In the genomic region with DNA sequence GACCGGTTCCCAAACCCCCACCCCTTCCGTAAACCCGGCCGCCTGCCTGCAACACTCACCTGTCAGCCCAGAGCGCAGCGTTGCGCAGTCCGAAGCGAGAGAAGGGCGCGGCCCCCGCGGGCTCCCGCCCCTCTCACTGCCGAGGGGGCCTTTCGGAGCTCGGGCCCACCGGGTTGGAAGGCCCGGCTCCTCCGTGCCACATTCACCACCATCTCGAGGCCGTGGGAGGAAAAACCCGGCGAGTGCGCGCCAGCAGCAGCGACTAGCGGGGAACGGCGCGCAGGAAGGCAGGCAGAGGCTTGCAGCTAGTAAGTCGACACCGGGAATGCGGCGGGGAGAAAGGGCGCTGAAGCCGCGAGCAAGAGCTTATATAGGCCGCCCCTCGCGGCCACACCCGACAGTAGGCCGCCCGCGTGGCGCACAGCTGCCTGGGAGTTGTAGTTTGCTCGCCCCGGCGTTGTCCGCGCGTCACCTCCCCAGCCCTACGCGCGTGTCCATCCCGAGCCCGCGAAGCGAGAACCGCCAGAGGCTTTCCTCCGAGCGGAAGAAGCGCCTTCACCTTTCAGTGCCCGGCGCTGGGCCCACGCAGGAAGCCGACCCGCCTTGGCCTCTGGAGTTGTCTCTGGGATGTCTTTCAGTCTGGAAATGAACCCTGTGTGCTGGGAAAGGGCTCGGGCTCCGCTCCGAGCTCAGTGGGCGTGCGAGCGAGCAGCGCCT, we compare ENCODE assay signal across 1 cellular context.
A peak's percentile ranks its signal among the peaks of the same experiment; 100 is the strongest.
TF ChIP-seq lines count a peak whose summit lies in the region.

No MANE protein-coding gene starts in this region.

TF ChIP-seq in HepG2, 621 proteins besides CTCF, POLR2A, EP300 and RAD21 (continued from another document and continues in another):
- TF ChIP-seq, protein P1, sequence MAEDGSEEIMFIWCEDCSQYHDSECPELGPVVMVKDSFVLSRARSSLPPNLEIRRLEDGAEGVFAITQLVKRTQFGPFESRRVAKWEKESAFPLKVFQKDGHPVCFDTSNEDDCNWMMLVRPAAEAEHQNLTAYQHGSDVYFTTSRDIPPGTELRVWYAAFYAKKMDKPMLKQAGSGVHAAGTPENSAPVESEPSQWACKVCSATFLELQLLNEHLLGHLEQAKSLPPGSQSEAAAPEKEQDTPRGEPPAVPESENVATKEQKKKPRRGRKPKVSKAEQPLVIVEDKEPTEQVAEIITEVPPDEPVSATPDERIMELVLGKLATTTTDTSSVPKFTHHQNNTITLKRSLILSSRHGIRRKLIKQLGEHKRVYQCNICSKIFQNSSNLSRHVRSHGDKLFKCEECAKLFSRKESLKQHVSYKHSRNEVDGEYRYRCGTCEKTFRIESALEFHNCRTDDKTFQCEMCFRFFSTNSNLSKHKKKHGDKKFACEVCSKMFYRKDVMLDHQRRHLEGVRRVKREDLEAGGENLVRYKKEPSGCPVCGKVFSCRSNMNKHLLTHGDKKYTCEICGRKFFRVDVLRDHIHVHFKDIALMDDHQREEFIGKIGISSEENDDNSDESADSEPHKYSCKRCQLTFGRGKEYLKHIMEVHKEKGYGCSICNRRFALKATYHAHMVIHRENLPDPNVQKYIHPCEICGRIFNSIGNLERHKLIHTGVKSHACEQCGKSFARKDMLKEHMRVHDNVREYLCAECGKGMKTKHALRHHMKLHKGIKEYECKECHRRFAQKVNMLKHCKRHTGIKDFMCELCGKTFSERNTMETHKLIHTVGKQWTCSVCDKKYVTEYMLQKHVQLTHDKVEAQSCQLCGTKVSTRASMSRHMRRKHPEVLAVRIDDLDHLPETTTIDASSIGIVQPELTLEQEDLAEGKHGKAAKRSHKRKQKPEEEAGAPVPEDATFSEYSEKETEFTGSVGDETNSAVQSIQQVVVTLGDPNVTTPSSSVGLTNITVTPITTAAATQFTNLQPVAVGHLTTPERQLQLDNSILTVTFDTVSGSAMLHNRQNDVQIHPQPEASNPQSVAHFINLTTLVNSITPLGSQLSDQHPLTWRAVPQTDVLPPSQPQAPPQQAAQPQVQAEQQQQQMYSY (CRISPR knock-in tag; IDR thresholded peaks at IDR 0.05), result peak; percentile 86
- peak; percentile 54 for TF ChIP-seq GATAD2A (CRISPR knock-in tag; IDR thresholded peaks at IDR 0.05)
- no peak for TF ChIP-seq ZMYM2 (CRISPR knock-in tag; IDR thresholded peaks at IDR 0.05)
- peak; percentile 51 for TF ChIP-seq IKZF4 (CRISPR knock-in tag; IDR thresholded peaks at IDR 0.05; ENCODE audit: borderline replicate concordance, low read depth, not compliant biosample characterization)
- peak; percentile 72; the same call in 1 of the 2 replicates for TF ChIP-seq HOXD1 (CRISPR knock-in tag; IDR thresholded peaks at IDR 0.05)
- no peak for TF ChIP-seq EZH2 (conservative IDR thresholded peaks at IDR 0.05; ENCODE audit: low read depth, low read length)
- TF ChIP-seq, protein P2, sequence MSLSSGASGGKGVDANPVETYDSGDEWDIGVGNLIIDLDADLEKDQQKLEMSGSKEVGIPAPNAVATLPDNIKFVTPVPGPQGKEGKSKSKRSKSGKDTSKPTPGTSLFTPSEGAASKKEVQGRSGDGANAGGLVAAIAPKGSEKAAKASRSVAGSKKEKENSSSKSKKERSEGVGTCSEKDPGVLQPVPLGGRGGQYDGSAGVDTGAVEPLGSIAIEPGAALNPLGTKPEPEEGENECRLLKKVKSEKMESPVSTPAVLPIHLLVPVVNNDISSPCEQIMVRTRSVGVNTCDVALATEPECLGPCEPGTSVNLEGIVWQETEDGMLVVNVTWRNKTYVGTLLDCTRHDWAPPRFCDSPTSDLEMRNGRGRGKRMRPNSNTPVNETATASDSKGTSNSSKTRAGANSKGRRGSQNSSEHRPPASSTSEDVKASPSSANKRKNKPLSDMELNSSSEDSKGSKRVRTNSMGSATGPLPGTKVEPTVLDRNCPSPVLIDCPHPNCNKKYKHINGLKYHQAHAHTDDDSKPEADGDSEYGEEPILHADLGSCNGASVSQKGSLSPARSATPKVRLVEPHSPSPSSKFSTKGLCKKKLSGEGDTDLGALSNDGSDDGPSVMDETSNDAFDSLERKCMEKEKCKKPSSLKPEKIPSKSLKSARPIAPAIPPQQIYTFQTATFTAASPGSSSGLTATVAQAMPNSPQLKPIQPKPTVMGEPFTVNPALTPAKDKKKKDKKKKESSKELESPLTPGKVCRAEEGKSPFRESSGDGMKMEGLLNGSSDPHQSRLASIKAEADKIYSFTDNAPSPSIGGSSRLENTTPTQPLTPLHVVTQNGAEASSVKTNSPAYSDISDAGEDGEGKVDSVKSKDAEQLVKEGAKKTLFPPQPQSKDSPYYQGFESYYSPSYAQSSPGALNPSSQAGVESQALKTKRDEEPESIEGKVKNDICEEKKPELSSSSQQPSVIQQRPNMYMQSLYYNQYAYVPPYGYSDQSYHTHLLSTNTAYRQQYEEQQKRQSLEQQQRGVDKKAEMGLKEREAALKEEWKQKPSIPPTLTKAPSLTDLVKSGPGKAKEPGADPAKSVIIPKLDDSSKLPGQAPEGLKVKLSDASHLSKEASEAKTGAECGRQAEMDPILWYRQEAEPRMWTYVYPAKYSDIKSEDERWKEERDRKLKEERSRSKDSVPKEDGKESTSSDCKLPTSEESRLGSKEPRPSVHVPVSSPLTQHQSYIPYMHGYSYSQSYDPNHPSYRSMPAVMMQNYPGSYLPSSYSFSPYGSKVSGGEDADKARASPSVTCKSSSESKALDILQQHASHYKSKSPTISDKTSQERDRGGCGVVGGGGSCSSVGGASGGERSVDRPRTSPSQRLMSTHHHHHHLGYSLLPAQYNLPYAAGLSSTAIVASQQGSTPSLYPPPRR (CRISPR knock-in tag; IDR thresholded peaks at IDR 0.05; ENCODE audit: borderline replicate concordance), result no peak
- peak; percentile 77; the same call in 1 of the 2 replicates for TF ChIP-seq AHR (CRISPR knock-in tag; IDR thresholded peaks at IDR 0.05)
- TF ChIP-seq IRX3 (CRISPR knock-in tag; IDR thresholded peaks at IDR 0.05; ENCODE audit: borderline replicate concordance, low read depth), result peak; percentile 89
- peak; percentile 84 for TF ChIP-seq HOXA3 (CRISPR knock-in tag; IDR thresholded peaks at IDR 0.05)
- TF ChIP-seq ISL2 (CRISPR knock-in tag; IDR thresholded peaks at IDR 0.05), result peak; percentile 87
- peak; percentile 86 for TF ChIP-seq ASH2L (IDR thresholded peaks at IDR 0.05; ENCODE audit: insufficient read length, low read depth, low read length)
- peak; percentile 94 for TF ChIP-seq ZFX (CRISPR knock-in tag; IDR thresholded peaks at IDR 0.05; ENCODE audit: low read depth)
- no peak for TF ChIP-seq FOSL1 (CRISPR knock-in tag; IDR thresholded peaks at IDR 0.05; ENCODE audit: borderline replicate concordance)
- TF ChIP-seq, protein P3, sequence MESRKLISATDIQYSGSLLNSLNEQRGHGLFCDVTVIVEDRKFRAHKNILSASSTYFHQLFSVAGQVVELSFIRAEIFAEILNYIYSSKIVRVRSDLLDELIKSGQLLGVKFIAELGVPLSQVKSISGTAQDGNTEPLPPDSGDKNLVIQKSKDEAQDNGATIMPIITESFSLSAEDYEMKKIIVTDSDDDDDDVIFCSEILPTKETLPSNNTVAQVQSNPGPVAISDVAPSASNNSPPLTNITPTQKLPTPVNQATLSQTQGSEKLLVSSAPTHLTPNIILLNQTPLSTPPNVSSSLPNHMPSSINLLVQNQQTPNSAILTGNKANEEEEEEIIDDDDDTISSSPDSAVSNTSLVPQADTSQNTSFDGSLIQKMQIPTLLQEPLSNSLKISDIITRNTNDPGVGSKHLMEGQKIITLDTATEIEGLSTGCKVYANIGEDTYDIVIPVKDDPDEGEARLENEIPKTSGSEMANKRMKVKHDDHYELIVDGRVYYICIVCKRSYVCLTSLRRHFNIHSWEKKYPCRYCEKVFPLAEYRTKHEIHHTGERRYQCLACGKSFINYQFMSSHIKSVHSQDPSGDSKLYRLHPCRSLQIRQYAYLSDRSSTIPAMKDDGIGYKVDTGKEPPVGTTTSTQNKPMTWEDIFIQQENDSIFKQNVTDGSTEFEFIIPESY (CRISPR knock-in tag; IDR thresholded peaks at IDR 0.05), result 0 out of 2 replicates have a peak, but pooled peaks have one; percentile 29
- no peak for TF ChIP-seq ZFP37 (CRISPR knock-in tag; IDR thresholded peaks at IDR 0.05; ENCODE audit: borderline replicate concordance)
- TF ChIP-seq, protein P4, sequence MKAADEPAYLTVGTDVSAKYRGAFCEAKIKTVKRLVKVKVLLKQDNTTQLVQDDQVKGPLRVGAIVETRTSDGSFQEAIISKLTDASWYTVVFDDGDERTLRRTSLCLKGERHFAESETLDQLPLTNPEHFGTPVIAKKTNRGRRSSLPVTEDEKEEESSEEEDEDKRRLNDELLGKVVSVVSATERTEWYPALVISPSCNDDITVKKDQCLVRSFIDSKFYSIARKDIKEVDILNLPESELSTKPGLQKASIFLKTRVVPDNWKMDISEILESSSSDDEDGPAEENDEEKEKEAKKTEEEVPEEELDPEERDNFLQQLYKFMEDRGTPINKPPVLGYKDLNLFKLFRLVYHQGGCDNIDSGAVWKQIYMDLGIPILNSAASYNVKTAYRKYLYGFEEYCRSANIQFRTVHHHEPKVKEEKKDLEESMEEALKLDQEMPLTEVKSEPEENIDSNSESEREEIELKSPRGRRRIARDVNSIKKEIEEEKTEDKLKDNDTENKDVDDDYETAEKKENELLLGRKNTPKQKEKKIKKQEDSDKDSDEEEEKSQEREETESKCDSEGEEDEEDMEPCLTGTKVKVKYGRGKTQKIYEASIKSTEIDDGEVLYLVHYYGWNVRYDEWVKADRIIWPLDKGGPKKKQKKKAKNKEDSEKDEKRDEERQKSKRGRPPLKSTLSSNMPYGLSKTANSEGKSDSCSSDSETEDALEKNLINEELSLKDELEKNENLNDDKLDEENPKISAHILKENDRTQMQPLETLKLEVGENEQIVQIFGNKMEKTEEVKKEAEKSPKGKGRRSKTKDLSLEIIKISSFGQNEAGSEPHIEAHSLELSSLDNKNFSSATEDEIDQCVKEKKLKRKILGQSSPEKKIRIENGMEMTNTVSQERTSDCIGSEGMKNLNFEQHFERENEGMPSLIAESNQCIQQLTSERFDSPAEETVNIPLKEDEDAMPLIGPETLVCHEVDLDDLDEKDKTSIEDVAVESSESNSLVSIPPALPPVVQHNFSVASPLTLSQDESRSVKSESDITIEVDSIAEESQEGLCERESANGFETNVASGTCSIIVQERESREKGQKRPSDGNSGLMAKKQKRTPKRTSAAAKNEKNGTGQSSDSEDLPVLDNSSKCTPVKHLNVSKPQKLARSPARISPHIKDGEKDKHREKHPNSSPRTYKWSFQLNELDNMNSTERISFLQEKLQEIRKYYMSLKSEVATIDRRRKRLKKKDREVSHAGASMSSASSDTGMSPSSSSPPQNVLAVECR (CRISPR knock-in tag; IDR thresholded peaks at IDR 0.05; ENCODE audit: borderline replicate concordance), result peak; percentile 94
- peak; percentile 68; the same call in 1 of the 2 replicates for TF ChIP-seq ZNF451 (CRISPR knock-in tag; IDR thresholded peaks at IDR 0.05)
- TF ChIP-seq ZNF331 (CRISPR knock-in tag; IDR thresholded peaks at IDR 0.05), result peak; percentile 82
- no peak for TF ChIP-seq TCF7 (IDR thresholded peaks at IDR 0.05; ENCODE audit: low read depth)
- no peak; the same call in 1 of the 2 replicates for TF ChIP-seq ATRX (CRISPR knock-in tag; IDR thresholded peaks at IDR 0.05; ENCODE audit: borderline replicate concordance)
- TF ChIP-seq ZNF367 (CRISPR knock-in tag; IDR thresholded peaks at IDR 0.05; ENCODE audit: borderline replicate concordance), result no peak
- TF ChIP-seq, protein P5, sequence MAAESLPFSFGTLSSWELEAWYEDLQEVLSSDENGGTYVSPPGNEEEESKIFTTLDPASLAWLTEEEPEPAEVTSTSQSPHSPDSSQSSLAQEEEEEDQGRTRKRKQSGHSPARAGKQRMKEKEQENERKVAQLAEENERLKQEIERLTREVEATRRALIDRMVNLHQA (CRISPR knock-in tag; IDR thresholded peaks at IDR 0.05), result no peak
- peak; percentile 93 for TF ChIP-seq ZNF224 (CRISPR knock-in tag; IDR thresholded peaks at IDR 0.05)
- TF ChIP-seq BORCS8-MEF2B (CRISPR knock-in tag; IDR thresholded peaks at IDR 0.05), result peak; percentile 58; the same call in 1 of the 2 replicates
- TF ChIP-seq ZFP82 (CRISPR knock-in tag; IDR thresholded peaks at IDR 0.05; ENCODE audit: borderline replicate concordance), result no peak
- TF ChIP-seq ZNF703 (CRISPR knock-in tag; IDR thresholded peaks at IDR 0.05; ENCODE audit: borderline replicate concordance), result no peak
- TF ChIP-seq TAF15 (IDR thresholded peaks at IDR 0.05; ENCODE audit: low read depth, low read length, poor library complexity, severe bottlenecking), result peak; percentile 98
- peak; percentile 55 for TF ChIP-seq MXD4 (CRISPR knock-in tag; IDR thresholded peaks at IDR 0.05)
- TF ChIP-seq RFX3 (CRISPR knock-in tag; IDR thresholded peaks at IDR 0.05), result no peak
- TF ChIP-seq SMAD1 (CRISPR knock-in tag; IDR thresholded peaks at IDR 0.05; ENCODE audit: borderline replicate concordance, low read depth), result no peak
- peak; percentile 43; the same call in 1 of the 2 replicates for TF ChIP-seq ZNF83 (CRISPR knock-in tag; IDR thresholded peaks at IDR 0.05; ENCODE audit: borderline replicate concordance)
- TF ChIP-seq, protein P6, sequence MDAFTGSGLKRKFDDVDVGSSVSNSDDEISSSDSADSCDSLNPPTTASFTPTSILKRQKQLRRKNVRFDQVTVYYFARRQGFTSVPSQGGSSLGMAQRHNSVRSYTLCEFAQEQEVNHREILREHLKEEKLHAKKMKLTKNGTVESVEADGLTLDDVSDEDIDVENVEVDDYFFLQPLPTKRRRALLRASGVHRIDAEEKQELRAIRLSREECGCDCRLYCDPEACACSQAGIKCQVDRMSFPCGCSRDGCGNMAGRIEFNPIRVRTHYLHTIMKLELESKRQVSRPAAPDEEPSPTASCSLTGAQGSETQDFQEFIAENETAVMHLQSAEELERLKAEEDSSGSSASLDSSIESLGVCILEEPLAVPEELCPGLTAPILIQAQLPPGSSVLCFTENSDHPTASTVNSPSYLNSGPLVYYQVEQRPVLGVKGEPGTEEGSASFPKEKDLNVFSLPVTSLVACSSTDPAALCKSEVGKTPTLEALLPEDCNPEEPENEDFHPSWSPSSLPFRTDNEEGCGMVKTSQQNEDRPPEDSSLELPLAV (CRISPR knock-in tag; conservative IDR thresholded peaks at IDR 0.05; ENCODE audit: low read depth), result no peak
- TF ChIP-seq ZNF724P (CRISPR knock-in tag; IDR thresholded peaks at IDR 0.05; ENCODE audit: borderline replicate concordance), result peak; percentile 58; the same call in 1 of the 2 replicates
- no peak for TF ChIP-seq MAFG (CRISPR knock-in tag; IDR thresholded peaks at IDR 0.05)
- TF ChIP-seq ZEB1 (IDR thresholded peaks at IDR 0.05; ENCODE audit: insufficient replicate concordance, low read depth), result peak; percentile 61
- no peak; the same call in 1 of the 2 replicates for TF ChIP-seq MEF2D (CRISPR knock-in tag; IDR thresholded peaks at IDR 0.05)
- peak; percentile 84; the same call in 1 of the 2 replicates for TF ChIP-seq ZNF101 (CRISPR knock-in tag; IDR thresholded peaks at IDR 0.05; ENCODE audit: borderline replicate concordance, low read depth)
- TF ChIP-seq, protein P7, sequence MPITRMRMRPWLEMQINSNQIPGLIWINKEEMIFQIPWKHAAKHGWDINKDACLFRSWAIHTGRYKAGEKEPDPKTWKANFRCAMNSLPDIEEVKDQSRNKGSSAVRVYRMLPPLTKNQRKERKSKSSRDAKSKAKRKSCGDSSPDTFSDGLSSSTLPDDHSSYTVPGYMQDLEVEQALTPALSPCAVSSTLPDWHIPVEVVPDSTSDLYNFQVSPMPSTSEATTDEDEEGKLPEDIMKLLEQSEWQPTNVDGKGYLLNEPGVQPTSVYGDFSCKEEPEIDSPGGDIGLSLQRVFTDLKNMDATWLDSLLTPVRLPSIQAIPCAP (CRISPR knock-in tag; IDR thresholded peaks at IDR 0.05; ENCODE audit: low read depth), result peak; percentile 85
- peak; percentile 62 for TF ChIP-seq ZNF335 (CRISPR knock-in tag; IDR thresholded peaks at IDR 0.05)
- TF ChIP-seq GABPB1 (CRISPR knock-in tag; IDR thresholded peaks at IDR 0.05), result peak; percentile 91
